In the genomic region with DNA sequence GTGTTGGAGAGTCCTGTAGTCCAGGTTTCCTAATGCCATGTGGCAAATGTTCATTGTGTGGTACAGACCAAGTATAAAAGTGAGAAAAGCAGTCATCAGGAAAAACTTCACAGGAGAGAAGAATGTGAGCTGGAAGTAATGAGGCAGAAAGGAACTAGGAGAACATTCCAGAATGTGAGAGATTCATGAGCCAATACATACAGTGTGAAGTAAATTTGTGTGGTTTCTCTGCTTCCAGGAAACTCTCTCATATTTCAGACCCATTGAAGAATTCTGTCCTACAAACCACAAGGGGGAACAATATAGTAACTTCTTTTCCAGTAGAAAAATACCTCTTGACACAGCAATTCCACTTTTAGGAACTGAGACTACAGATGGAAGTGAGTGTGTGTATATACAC, we compare ENCODE assay signal across 10 cellular contexts.
DNase-seq lines count a peak whose midpoint lies in the region; ATAC-seq and TF ChIP-seq lines count a peak whose summit lies in the region.
"Had no signal": no experiment of that assay in that cellular context is flagged by ENCODE, and none has a peak within 500 bp of the region (broad histone marks: within the 10 kb centered on the region; RNA-seq: fewer than 3 reads in every experiment).

No MANE protein-coding gene starts in this region.

- intact Hi-C loops in head of caudate nucleus (cut with DNase I), result no loop called here

- DNase-seq in EL (peak; percentile 36), OCI-M1 (lab: John Stamatoyannopoulos, UW) (peak; percentile 58), fibroblast of pulmonary artery (ENCODE audit: low read depth) (peak; percentile 48), retinal pigment epithelial cell (ENCODE audit: low read depth) (peak; percentile 59), head of caudate nucleus (no peak), C1 segment of cervical spinal cord (lab: John Stamatoyannopoulos, UW) (no peak)
- DNase-seq: NCI-H1436 treated with DMSO at 0.1 percent for 48 hours had no signal

- ATAC-seq in GM18873 (IDR thresholded peaks at IDR 0.05; ENCODE audit: low FRiP score, unreplicated experiment) (no peak), HG03439 (IDR thresholded peaks at IDR 0.05; ENCODE audit: unreplicated experiment) (no peak)

- no peak for TF ChIP-seq CTCF in fibroblast of pulmonary artery (IDR thresholded peaks at IDR 0.05; ENCODE audit: low read length, missing control alignments)
- peak; percentile 47 for TF ChIP-seq CTCF in retinal pigment epithelial cell (conservative IDR thresholded peaks at IDR 0.05; ENCODE audit: low read depth, low read length)

- no peak overlapping the region for H3K4me3 ChIP-seq in fibroblast of pulmonary artery (replicated peaks; ENCODE audit: low read depth, low read length)
- H3K4me3 ChIP-seq in retinal pigment epithelial cell (ENCODE audit: low read length), result no peak overlapping the region
- H3K4me3 ChIP-seq: cardiac muscle cell had no signal

Comparison
In these comparisons a context has a peak if more than half of its experiments do, and no peak if none do; other contexts are left out.
1. DNase-seq: peak in EL (single experiment), OCI-M1 (single experiment), fibroblast of pulmonary artery (single experiment) and retinal pigment epithelial cell (single experiment); none in head of caudate nucleus (0 of 42) and C1 segment of cervical spinal cord (0 of 14).